1 cellular context compared by ENCODE assay signal in genomic region chr18:11591957-11592356, GRCh38.
TF ChIP-seq lines count a peak whose summit lies in the region.

No MANE protein-coding gene starts in this region.

TF ChIP-seq in GM23338, 12 proteins besides CTCF, POLR2A, EP300 and RAD21 (continued from another document):
- TF ChIP-seq ZNF462 (CRISPR knock-in tag; IDR thresholded peaks at IDR 0.05) (no peak), ZNF114 (CRISPR knock-in tag; IDR thresholded peaks at IDR 0.05) (no peak), CREB1 (CRISPR knock-in tag; IDR thresholded peaks at IDR 0.05; ENCODE audit: low read depth) (no peak), STAT1 (IDR thresholded peaks at IDR 0.05; ENCODE audit: unreplicated experiment) (no peak), EZH2 (IDR thresholded peaks at IDR 0.05; ENCODE audit: low read depth, unreplicated experiment) (no peak), ETS1 (IDR thresholded peaks at IDR 0.05) (no peak), EZH2phosphoT487 (IDR thresholded peaks at IDR 0.05; ENCODE audit: unreplicated experiment) (no peak), POLR2AphosphoS5 (IDR thresholded peaks at IDR 0.05; ENCODE audit: low read depth) (no peak)
TF ChIP-seq in GM23338: peak in this region for 0.
